8 cellular contexts compared by ENCODE assay signal in the genomic region with DNA sequence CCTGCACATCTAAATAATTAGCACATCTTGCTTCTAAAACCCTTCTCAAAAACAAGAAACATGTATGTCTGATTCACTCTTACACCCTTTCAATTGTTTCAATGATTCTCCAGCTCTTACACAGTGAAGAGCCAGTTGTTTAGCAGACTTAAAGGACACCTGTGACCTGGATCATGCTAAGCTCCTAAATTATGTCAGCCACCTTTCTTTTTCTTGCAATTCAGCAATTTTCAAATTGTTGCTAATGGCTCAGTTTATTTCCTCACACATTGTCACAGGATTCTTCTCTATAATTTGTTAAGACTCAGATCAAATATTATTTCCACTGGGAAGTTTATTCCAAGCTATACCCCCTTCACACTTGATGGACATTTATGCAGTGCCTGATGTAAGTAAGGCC.
"Had no signal": no experiment of that assay in that cellular context is flagged by ENCODE, and none has a peak within 500 bp of the region (broad histone marks: within the 10 kb centered on the region; RNA-seq: fewer than 3 reads in every experiment).

No MANE protein-coding gene starts in this region.

- DNase-seq: H9, HCEC 1CT, KG1 had no signal

- H3K4me1 Mint-ChIP-seq: IgD-negative memory B cell had no signal

- H3K27ac Mint-ChIP-seq: GM23338, H9, IgD-negative memory B cell had no signal

- H3K36me3 Mint-ChIP-seq: IgD-negative memory B cell had no signal

- H3K27me3 Mint-ChIP-seq: IgD-negative memory B cell had no signal

- H3K4me2 ChIP-seq: GM23338 had no signal

- ATAC-seq: GM23338 had no signal

- H3K4me3 ChIP-seq: GM23338 had no signal

- H3K27ac ChIP-seq: HL-60 had no signal

- FAIRE-seq: H1, H54 had no signal

- H3K4me3 Mint-ChIP-seq: GM23338, H9, IgD-negative memory B cell had no signal

- H2AFZ ChIP-seq: GM23338 had no signal
